In the genomic region with DNA sequence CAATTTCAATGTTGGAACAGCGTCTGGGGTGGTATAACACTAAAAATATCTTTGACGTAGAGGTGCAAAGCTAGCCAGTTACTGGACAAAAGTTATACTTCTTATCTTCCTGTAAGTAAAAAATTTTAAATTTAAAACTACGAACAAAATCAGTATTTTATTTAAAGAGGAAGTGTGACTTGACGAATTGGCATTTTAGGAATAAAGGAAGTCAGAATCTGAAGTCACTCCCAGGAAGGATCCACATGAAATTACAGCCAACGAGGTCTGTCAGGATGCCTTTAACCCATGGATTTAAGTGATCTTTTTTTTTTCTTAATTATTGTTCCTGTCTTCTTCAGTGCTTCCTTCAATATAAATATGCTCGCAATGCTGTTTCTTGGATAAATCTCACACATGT, we compare ENCODE assay signal across 22 cellular contexts.
"Had no signal": no experiment of that assay in that cellular context is flagged by ENCODE, and none has a peak within 500 bp of the region (broad histone marks: within the 10 kb centered on the region; RNA-seq: fewer than 3 reads in every experiment).

No MANE protein-coding gene starts in this region.

- H3K27ac ChIP-seq: thoracic aorta had no signal

- H3K4me3 ChIP-seq: heart left ventricle, lung, thoracic aorta had no signal

- H3K9me3 ChIP-seq: heart left ventricle, thoracic aorta had no signal

- H3K27me3 ChIP-seq: heart left ventricle had no signal

- FAIRE-seq: colon, endothelial cell of umbilical vein had no signal

- H3K36me3 ChIP-seq: heart left ventricle, thoracic aorta had no signal

- DNase-seq: dermis blood vessel endothelial cell; endodermal cell; erythroblast; foreskin melanocyte; heart left ventricle; hippocampal formation; left colon; left ventricle myocardium superior; mesenchymal stem cell; naive B cell; nephron progenitor cell; stimulated activated CD4-positive, alpha-beta T cell treated with anti-CD3 and anti-CD28 coated beads, Interleukin-2, amount 100 ng/mL, for 24 hours; stimulated activated CD4-positive, alpha-beta T cell treated with anti-CD3 and anti-CD28 coated beads, Interleukin-4, amount 100 ng/mL, for 4 hours; stimulated activated naive B cell treated with anti-CD40 and anti-IgM and Interleukin-4, amounts not matched to agents 10 μg/mL and 1 μg/mL and 100 μg/mL, for 72 hours; stimulated activated naive CD8-positive, alpha-beta T cell treated with anti-CD3 and anti-CD28 coated beads, Interleukin-15, amount 100 ng/mL, for 72 hours; substantia nigra; trophoblast cell had no signal

- ATAC-seq: heart left ventricle; left colon; left ventricle myocardium superior; sciatic nerve; stimulated activated naive B cell treated with anti-CD40 and anti-IgM and Interleukin-4, amounts not matched to agents 10 μg/mL and 1 μg/mL and 100 μg/mL, for 72 hours; stimulated activated naive CD8-positive, alpha-beta T cell treated with anti-CD3 and anti-CD28 coated beads, Interleukin-15, amount 100 ng/mL, for 72 hours had no signal
